12 cellular contexts compared by ENCODE assay signal in genomic region chr2:18987021-18987420, GRCh38.
"Had no signal": no experiment of that assay in that cellular context is flagged by ENCODE, and none has a peak within 500 bp of the region (broad histone marks: within the 10 kb centered on the region; RNA-seq: fewer than 3 reads in every experiment).

No MANE protein-coding gene starts in this region.

- DNase-seq: activated CD4-positive, alpha-beta T cell treated with anti-CD3 and anti-CD28 coated beads, Interleukin-2, amount 50 U/mL, for 48 hours; activated gamma-delta T cell treated with Interleukin-2 at 50 U/mL for 16 hours; activated T-cell treated with anti-CD3 and anti-CD28 coated beads for 4 hours; endodermal cell; naive thymus-derived CD8-positive, alpha-beta T cell; stimulated activated CD4-positive, alpha-beta T cell treated with anti-CD3 and anti-CD28 coated beads, Interleukin-15, amount 100 ng/mL, for 24 hours; stimulated activated CD4-positive, alpha-beta T cell treated with anti-CD3 and anti-CD28 coated beads, Interleukin-4, amount 100 ng/mL, for 1 hour had no signal

- H3K9me3 ChIP-seq: neutrophil, stomach, vagina had no signal

- ATAC-seq: activated naive CD4-positive, alpha-beta T cell treated with anti-CD3 and anti-CD28 coated beads, Interleukin-2, amount 50 U/mL, for 72 hours; naive thymus-derived CD8-positive, alpha-beta T cell had no signal

- H3K27ac ChIP-seq: epithelial cell of prostate, neutrophil, vagina had no signal

- H3K36me3 ChIP-seq: neutrophil, stomach, vagina had no signal

- H3K4me3 ChIP-seq: stomach, vagina had no signal

- H3K27me3 ChIP-seq: neutrophil, stomach, vagina had no signal
